In genomic region chr9:119298076-119298853, GRCh38 we compare ENCODE assay signal across 15 cellular contexts.
DNase-seq lines count a peak whose midpoint lies in the region; ATAC-seq and TF ChIP-seq lines count a peak whose summit lies in the region.
"Had no signal": no experiment of that assay in that cellular context is flagged by ENCODE, and none has a peak within 500 bp of the region (broad histone marks: within the 10 kb centered on the region; RNA-seq: fewer than 3 reads in every experiment).

No MANE protein-coding gene starts in this region.

- no peak for TF ChIP-seq POLR2A in prostate gland (IDR thresholded peaks at IDR 0.05)

- H3K27ac ChIP-seq in OCI-LY7 (ENCODE audit: low read depth, low read length, poor library complexity, severe bottlenecking) = no peak overlapping the region
- no peak overlapping the region for H3K27ac ChIP-seq in prostate gland
- H3K27ac ChIP-seq: C4-2B, hepatocyte, HL-60 had no signal

- POLR2A ChIA-PET in OCI-LY7 (lab: Charles Lee) = interaction anchor here (0.6 kb wide), 1 partner anchor 866 kb away, joined by 3 read pairs; no protein-coding TSS in a partner anchor

- peak overlapping the region; percentile 54 for H3K4me2 ChIP-seq in OCI-LY7 (ENCODE audit: low read length)
- H3K4me2 ChIP-seq: hepatocyte had no signal

- DNase-seq in OCI-LY7 (ENCODE audit: low spot score) (peak; percentile 68), posterior cingulate gyrus (no peak), cortex of kidney (lab: John Stamatoyannopoulos, UW) (no peak), prostate gland (ENCODE audit: low spot score) (no peak), NCI-H1105 (lab: John Stamatoyannopoulos, UW) (no peak)
- DNase-seq: activated CD4-positive, alpha-beta T cell treated with anti-CD3 and anti-CD28 coated beads, Interleukin-2, amount 10 ng/mL, durations not matched to agents 24 days and 14 days; NCI-H1436; SHP77; stimulated activated naive CD4-positive, alpha-beta T cell had no signal

- H3K36me3 ChIP-seq in OCI-LY7 (ENCODE audit: insufficient read depth, low read length) = no peaks in the 10 kb centered on the region
- no peaks in the 10 kb centered on the region for H3K36me3 ChIP-seq in prostate gland

- intact Hi-C loops in OCI-LY7 (cut with micrococcal nuclease; ENCODE audit: unreplicated experiment) (no loop called here), posterior cingulate gyrus (cut with DNase I) (no loop called here), prostate gland (cut with DNase I) (loop anchor here (10.0 kb wide), 1 partner anchor 473 kb away; no protein-coding TSS in a partner anchor)

- H3K9me2 ChIP-seq in OCI-LY7 (ENCODE audit: insufficient read depth, low read length) = no peaks in the 10 kb centered on the region

- no peaks in the 10 kb centered on the region for H3K79me2 ChIP-seq in OCI-LY7 (ENCODE audit: insufficient read depth, low read depth, low read length)
- H3K79me2 ChIP-seq: hepatocyte had no signal

- peaks cover 17% of the 10 kb centered on the region for H3K4me1 ChIP-seq in OCI-LY7 (ENCODE audit: insufficient read depth, low read length, poor library complexity, severe bottlenecking)
- H3K4me1 ChIP-seq in prostate gland (replicated peaks) = no peaks in the 10 kb centered on the region

- CTCF ChIA-PET in OCI-LY7 (lab: Charles Lee; ENCODE audit: unreplicated experiment) = no interaction called here

- no peaks in the 10 kb centered on the region for H3K27me3 ChIP-seq in prostate gland (replicated peaks; ENCODE audit: insufficient read depth)
- H3K27me3 ChIP-seq: hepatocyte had no signal

- H4K20me1 ChIP-seq in OCI-LY7 (ENCODE audit: insufficient read depth, low read length) = no peaks in the 10 kb centered on the region

- peak; percentile 84 for ATAC-seq in GM18519 (IDR thresholded peaks at IDR 0.05; ENCODE audit: low FRiP score, unreplicated experiment)
- peak; percentile 91 for ATAC-seq in GM21528 (IDR thresholded peaks at IDR 0.05; ENCODE audit: low FRiP score, unreplicated experiment)
- peak; percentile 70 for ATAC-seq in HG03108 (IDR thresholded peaks at IDR 0.05; ENCODE audit: unreplicated experiment)

- H3K9me3 ChIP-seq in OCI-LY7 (ENCODE audit: low read length) = no peaks in the 10 kb centered on the region
- no peaks in the 10 kb centered on the region for H3K9me3 ChIP-seq in prostate gland

- H3K4me3 ChIP-seq in OCI-LY7 (ENCODE audit: low read depth, low read length, poor library complexity, severe bottlenecking) (no peak overlapping the region), prostate gland (no peak overlapping the region)
- H3K4me3 ChIP-seq: hepatocyte had no signal

- TF ChIP-seq CTCF in OCI-LY7 (conservative IDR thresholded peaks at IDR 0.05; ENCODE audit: low read length) = no peak
- TF ChIP-seq CTCF in prostate gland (IDR thresholded peaks at IDR 0.05) = no peak

- BruUV-seq in OCI-LY7 (replicated peaks; lab: Mats Ljungman, UMichigan) = no TSS peak

- WGBS in prostate gland = 55% methylated on average over 3 of the region's 3 CpGs

- 0 out of 2 replicates have a peak overlapping the region, but pooled peaks have one; percentile 11 for H2AFZ ChIP-seq in OCI-LY7 (ENCODE audit: low read length)
- H2AFZ ChIP-seq: hepatocyte had no signal
